ENCODE assay signal across 15 cellular contexts in genomic region chr21:44438531-44439210, GRCh38. TPM values are rescaled to one million over a fixed set of nuclear protein-coding genes. Genes with fewer than 3 reads are reported as not detected.
A peak's percentile ranks its signal among the peaks of the same experiment; 100 is the strongest.
DNase-seq lines count a peak whose midpoint lies in the region; ATAC-seq and TF ChIP-seq lines count a peak whose summit lies in the region.
"Had no signal": no experiment of that assay in that cellular context is flagged by ENCODE, and none has a peak within 500 bp of the region (broad histone marks: within the 10 kb centered on the region; RNA-seq: fewer than 3 reads in every experiment).

No MANE protein-coding gene starts in this region.

- H3K27me3 ChIP-seq in RWPE2 (ENCODE audit: insufficient read depth, poor library complexity, severe bottlenecking) (peaks cover 5% of the 10 kb centered on the region), gastroesophageal sphincter (peaks cover 17% of the 10 kb centered on the region), lung (ENCODE audit: control insufficient read depth, insufficient read depth) (no peaks in the 10 kb centered on the region), stomach smooth muscle (ENCODE audit: control insufficient read depth in 1 of 2, insufficient read depth in 2 of 2, low read length in 2 of 2) (no peaks in the 10 kb centered on the region)
- H3K27me3 ChIP-seq: testis had no signal

- H3K9me3 ChIP-seq in RWPE2 (ENCODE audit: severe bottlenecking) (no peaks in the 10 kb centered on the region), gastroesophageal sphincter (no peaks in the 10 kb centered on the region), lung (ENCODE audit: control insufficient read depth in 2 of 2, insufficient read depth in 1 of 2, low read length in 1 of 2) (no peaks in the 10 kb centered on the region), stomach smooth muscle (ENCODE audit: control insufficient read depth in 2 of 2, low read length in 2 of 2) (no peaks in the 10 kb centered on the region)
- H3K9me3 ChIP-seq: testis had no signal

- no peak overlapping the region for H3K27ac ChIP-seq in RWPE2 (ENCODE audit: poor library complexity, severe bottlenecking)
- peak overlapping the region in 3 of 4 donors; percentile 62 to 66 (median 64) for H3K27ac ChIP-seq in gastroesophageal sphincter
- peak overlapping the region in 1 of 2 donors; percentile 91 for H3K27ac ChIP-seq in lung (ENCODE audit: low read depth in 1 of 2, low read length in 1 of 2)
- H3K27ac ChIP-seq in stomach smooth muscle (ENCODE audit: low read length), result peak overlapping the region; percentile 92
- H3K27ac ChIP-seq: PC-9, testis had no signal

- no peaks in the 10 kb centered on the region for H3K36me3 ChIP-seq in RWPE2 (ENCODE audit: low read depth)
- no peaks in the 10 kb centered on the region for H3K36me3 ChIP-seq in gastroesophageal sphincter
- H3K36me3 ChIP-seq in lung (ENCODE audit: control insufficient read depth in 2 of 2, insufficient read depth in 2 of 2, low read length in 2 of 2), result peaks cover 0 to 3% of the 10 kb centered on the region in 2 donors
- no peaks in the 10 kb centered on the region for H3K36me3 ChIP-seq in stomach smooth muscle (ENCODE audit: control insufficient read depth in 2 of 2, insufficient read depth in 2 of 2, low read length in 2 of 2)

- DNase-seq in RWPE2 (ENCODE audit: low spot score), result peak; percentile 44
- DNase-seq in lung (ENCODE audit: low spot score), result no peak
- no peak for DNase-seq in activated CD4-positive, alpha-beta T cell treated with anti-CD3 and anti-CD28 coated beads, Interleukin-2, amount 50 U/mL, for 4 hours
- DNase-seq in NCI-H69 (lab: John Stamatoyannopoulos, UW), result no peak
- DNase-seq: central memory CD4-positive, alpha-beta T cell; effector memory CD8-positive, alpha-beta T cell; HCEC 1CT; NCI-H2029; NCI-H524 treated with DMSO at 0.1 percent for 48 hours; nephron progenitor cell; testis had no signal

- TF ChIP-seq CTCF in RWPE2 (IDR thresholded peaks at IDR 0.05; ENCODE audit: poor library complexity, severe bottlenecking) (no peak), gastroesophageal sphincter (IDR thresholded peaks at IDR 0.05) (peak in 1 of 4 experiments; percentile 16), lung (IDR thresholded peaks at IDR 0.05; ENCODE audit: control extremely low read depth, extremely low read depth) (no peak)

- peak overlapping the region in 1 of 2 donors; percentile 21 for H3K9ac ChIP-seq in stomach smooth muscle (ENCODE audit: low read length in 2 of 2)

- WGBS in gastroesophageal sphincter (ENCODE audit: low coverage in 1 of 2), 2 donors, result no CpG with 5 or more reads among the region's 34 CpGs
- 67 to 88% methylated on average over 34 of the region's 34 CpGs for WGBS in lung, 2 donors

- no peak for TF ChIP-seq POLR2A in gastroesophageal sphincter (IDR thresholded peaks at IDR 0.05)

- H3K4me1 ChIP-seq in RWPE2 (ENCODE audit: insufficient read depth, poor library complexity, severe bottlenecking) (no peaks in the 10 kb centered on the region), gastroesophageal sphincter (peaks cover 0 to 22% (median 0%) of the 10 kb centered on the region in 3 donors), lung (ENCODE audit: control insufficient read depth in 2 of 2, insufficient read depth in 2 of 2, low read length in 2 of 2) (peaks cover 0 to 4% of the 10 kb centered on the region in 2 donors), stomach smooth muscle (ENCODE audit: control insufficient read depth, insufficient read depth, low read length) (peaks cover 35% of the 10 kb centered on the region)
- H3K4me1 ChIP-seq: testis had no signal

- no peak for TF ChIP-seq EP300 in gastroesophageal sphincter (IDR thresholded peaks at IDR 0.05)

- H3K4me3 ChIP-seq in RWPE2 (ENCODE audit: severe bottlenecking) (no peak overlapping the region), gastroesophageal sphincter (peak overlapping the region in 1 of 2 donors; percentile 40), lung (no peak overlapping the region), stomach smooth muscle (ENCODE audit: low read length in 2 of 2) (peak overlapping the region; percentile 22 to 54)
- H3K4me3 ChIP-seq: PC-9, testis had no signal

- 0 out of 3 replicates have a peak, but pooled peaks have one; percentile 29 for ATAC-seq in RWPE2 (ENCODE audit: low read depth)
- peak; percentile 72 for ATAC-seq in gastroesophageal sphincter
- peak; percentile 39 for ATAC-seq in lung (ENCODE audit: insufficient read depth, low FRiP score)
- ATAC-seq in GM18511 (IDR thresholded peaks at IDR 0.05; ENCODE audit: unreplicated experiment), result no peak
- ATAC-seq: effector memory CD8-positive, alpha-beta T cell had no signal

RNA-seq across cellular contexts. Expression of gene LRRC3, which starts 16.6 kb away (rescaled TPM):
- total RNA-seq in gastroesophageal sphincter (1 to 10 TPM; 2.7 to 8.3 (median 6.7) TPM), lung (1 to 10 TPM; 2.8 to 3.6 TPM)
- 1 to 10 TPM; 1.4 to 2.0 TPM for polyA plus RNA-seq in lung

Comparison
In these comparisons a context has a peak if more than half of its experiments do, and no peak if none do; other contexts are left out.
1. H3K4me3 ChIP-seq: peak in stomach smooth muscle (2 of 2); none in RWPE2 (single experiment) and lung (single experiment).